12 cellular contexts compared by ENCODE assay signal in the genomic region with DNA sequence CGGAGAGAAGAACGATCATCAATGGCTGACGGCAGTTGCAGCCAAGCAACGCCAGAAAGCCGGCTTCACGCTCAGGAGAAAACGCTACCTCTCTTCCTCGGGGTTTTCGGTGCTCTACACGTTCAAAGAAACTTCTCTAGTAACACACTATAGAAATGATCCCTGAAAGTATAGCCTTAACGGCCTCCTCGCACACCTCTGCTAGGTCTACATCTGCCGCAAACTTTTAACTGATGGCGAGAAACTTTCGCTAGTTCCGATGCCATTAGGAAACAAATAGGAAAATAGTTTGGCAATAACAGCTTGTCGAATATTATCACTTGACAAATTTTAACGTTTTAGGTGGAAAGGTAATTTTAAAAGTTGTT. TPM values are rescaled to one million over a fixed set of nuclear protein-coding genes. Genes with fewer than 3 reads are reported as not detected.
DNase-seq lines count a peak whose midpoint lies in the region; ATAC-seq and TF ChIP-seq lines count a peak whose summit lies in the region.
"Not testable (repeated sequence)": the region's sequence is repeated elsewhere in the genome, so short reads cannot be mapped to it uniquely, and the experiment has no call there.
"Had no signal": no experiment of that assay in that cellular context is flagged by ENCODE, and none has a peak within 500 bp of the region (broad histone marks: within the 10 kb centered on the region; RNA-seq: fewer than 3 reads in every experiment).

No MANE protein-coding gene starts in this region.

- H3K4me3 ChIP-seq in CD4-positive, alpha-beta memory T cell (ENCODE audit: low read length in 2 of 2); IMR-90 (ENCODE audit: insufficient read depth, low read depth, low read length): not testable (repeated sequence)

- H3K27me3 ChIP-seq in CD4-positive, alpha-beta memory T cell (ENCODE audit: insufficient read depth, low read length); IMR-90 (ENCODE audit: control insufficient read depth, insufficient read depth, low read length): not testable (repeated sequence)

- not testable (repeated sequence) for H2BK20ac ChIP-seq in IMR-90 (ENCODE audit: low read depth, low read length)

- not testable (repeated sequence) for ATAC-seq in IMR-90 (ENCODE audit: low read depth)

- POLR2A ChIA-PET in CD4-positive, alpha-beta memory T cell (lab: Charles Lee; ENCODE audit: partially characterized antibody); IMR-90 (lab: Charles Lee; ENCODE audit: unreplicated experiment): not testable (repeated sequence)

- not testable (repeated sequence) for H2AK5ac ChIP-seq in IMR-90 (ENCODE audit: low read depth, low read length)

- TF ChIP-seq RAD21 in IMR-90 (IDR thresholded peaks at IDR 0.05; ENCODE audit: low read length) = not testable (repeated sequence)

- H3K27me3 Mint-ChIP-seq in CD4-positive, alpha-beta memory T cell; activated T-cell treated with anti-CD3 and anti-CD28 coated beads, Interleukin-2, amount 50 U/mL, for 24 hours; nephron (ENCODE audit: low read depth): not testable (repeated sequence)

- intact Hi-C loops in CD4-positive, alpha-beta memory T cell (cut with micrococcal nuclease); IMR-90 (cut with micrococcal nuclease): not testable (repeated sequence)

- no CpG with 5 or more reads among the region's 18 CpGs for WGBS in IMR-90 (ENCODE audit: extremely low coverage in 2 of 2, insufficient read length in 1 of 2), 2 experiments

- not testable (repeated sequence) for H3K9me3 Mint-ChIP-seq in CD4-positive, alpha-beta memory T cell; activated T-cell treated with anti-CD3 and anti-CD28 coated beads, Interleukin-2, amount 50 U/mL, for 24 hours; nephron

- not testable (repeated sequence) for H4K20me1 ChIP-seq in IMR-90 (ENCODE audit: insufficient read depth, low read length)

- not testable (repeated sequence) for H3K36me3 Mint-ChIP-seq in CD4-positive, alpha-beta memory T cell; activated T-cell treated with anti-CD3 and anti-CD28 coated beads, Interleukin-2, amount 50 U/mL, for 24 hours (ENCODE audit: low read depth); nephron (ENCODE audit: low read depth)

- not testable (repeated sequence) for H3K9ac ChIP-seq in IMR-90 (ENCODE audit: low read depth, low read length)

- TF ChIP-seq CTCF in IMR-90 (conservative IDR thresholded peaks at IDR 0.05; ENCODE audit: low read depth, low read length); nephron (IDR thresholded peaks at IDR 0.05; ENCODE audit: unreplicated experiment in 3 of 3): not testable (repeated sequence)

- H4K8ac ChIP-seq in IMR-90 (ENCODE audit: low read depth in 2 of 2, low read length in 2 of 2) = not testable (repeated sequence)

- dilution Hi-C loops in IMR-90 (cut with HindIII; ENCODE audit: low sequenced_read_pairs, unreplicated experiment) = not testable (repeated sequence)

- not testable (repeated sequence) for H4K91ac ChIP-seq in IMR-90 (ENCODE audit: insufficient read depth, low read depth, low read length)

- H3K9me3 ChIP-seq in CD4-positive, alpha-beta memory T cell (ENCODE audit: control insufficient read depth in 1 of 2, low read length in 2 of 2); IMR-90 (ENCODE audit: control insufficient read depth, insufficient read depth, low read length): not testable (repeated sequence)

- H3K4ac ChIP-seq in IMR-90 (ENCODE audit: low read depth, low read length) = not testable (repeated sequence)

- not testable (repeated sequence) for BruUV-seq in IMR-90 (replicated peaks; lab: Mats Ljungman, UMichigan)

- not testable (repeated sequence) for H3K4me1 Mint-ChIP-seq in CD4-positive, alpha-beta memory T cell; activated T-cell treated with anti-CD3 and anti-CD28 coated beads, Interleukin-2, amount 50 U/mL, for 24 hours (ENCODE audit: low read depth); nephron

- not testable (repeated sequence) for H2BK120ac ChIP-seq in IMR-90 (ENCODE audit: low read depth, low read length)

- not testable (repeated sequence) for H3K79me1 ChIP-seq in IMR-90 (ENCODE audit: low read depth in 1 of 2, low read length in 2 of 2)

- CTCF ChIA-PET in CD4-positive, alpha-beta memory T cell (lab: Charles Lee; ENCODE audit: partially characterized antibody); IMR-90 (lab: Yijun Ruan, JAX): not testable (repeated sequence)

- H3K56ac ChIP-seq in IMR-90 (ENCODE audit: extremely low read depth, insufficient read depth, low read length) = not testable (repeated sequence)

- not testable (repeated sequence) for TF ChIP-seq POLR2A in IMR-90 (IDR thresholded peaks at IDR 0.05; ENCODE audit: low read depth, low read length)

- not testable (repeated sequence) for H3K18ac ChIP-seq in IMR-90 (ENCODE audit: low read depth, low read length)

- H2BK5ac ChIP-seq in IMR-90 (ENCODE audit: low read depth, low read length, poor library complexity, severe bottlenecking) = not testable (repeated sequence)

- not testable (repeated sequence) for H3K9me1 ChIP-seq in IMR-90 (ENCODE audit: insufficient read depth, low read length)

- H2BK15ac ChIP-seq in IMR-90 (ENCODE audit: low read depth, low read length) = not testable (repeated sequence)

- H2AFZ ChIP-seq in IMR-90 (replicated peaks; ENCODE audit: low read length, poor library complexity) = not testable (repeated sequence)

- H3K4me2 ChIP-seq in IMR-90 (ENCODE audit: low read depth, low read length) = not testable (repeated sequence)

- in situ Hi-C loops in IMR-90 (cut with MboI; ENCODE audit: low sequenced_read_pairs) = not testable (repeated sequence)

- H4K5ac ChIP-seq in IMR-90 (ENCODE audit: low read depth, low read length) = not testable (repeated sequence)

- not testable (repeated sequence) for H3K23ac ChIP-seq in IMR-90 (ENCODE audit: low read depth, low read length)

- H3K4me3 Mint-ChIP-seq in CD4-positive, alpha-beta memory T cell = peak overlapping the region in 4 of 8 donors; percentile 84 to 94 (median 88)
- H3K4me3 Mint-ChIP-seq in activated T-cell treated with anti-CD3 and anti-CD28 coated beads, Interleukin-2, amount 50 U/mL, for 24 hours; nephron: not testable (repeated sequence)

- not testable (repeated sequence) for H2AK9ac ChIP-seq in IMR-90 (replicated peaks; ENCODE audit: low read depth, low read length, poor library complexity)

- DNase-seq in CD4-positive, alpha-beta memory T cell = peak in 4 of 5 donors; percentile 26 to 27 (median 26)
- peak; percentile 3 for DNase-seq in IMR-90
- DNase-seq in RPMI7951 (ENCODE audit: low read depth) = peak; percentile 25
- DNase-seq in activated T-cell treated with anti-CD3 and anti-CD28 coated beads, Interleukin-2, amount 50 U/mL, for 24 hours = peak; percentile 30
- peak; percentile 6 for DNase-seq in cerebellar cortex (ENCODE audit: low spot score)
- DNase-seq in glomerular visceral epithelial cell (ENCODE audit: extremely low spot score) = peak; percentile 51

- not testable (repeated sequence) for H3K36me3 ChIP-seq in CD4-positive, alpha-beta memory T cell (ENCODE audit: insufficient read depth, low read length); IMR-90 (ENCODE audit: control insufficient read depth, insufficient read depth, low read length)

- peak overlapping the region in 2 of 7 donors; percentile 79 to 95 for H3K27ac Mint-ChIP-seq in CD4-positive, alpha-beta memory T cell
- not testable (repeated sequence) for H3K27ac Mint-ChIP-seq in activated T-cell treated with anti-CD3 and anti-CD28 coated beads, Interleukin-2, amount 50 U/mL, for 24 hours
- H3K27ac Mint-ChIP-seq in nephron = peak overlapping the region in 2 of 3 experiments; percentile 77 to 78

- not testable (repeated sequence) for H3K27ac ChIP-seq in CD4-positive, alpha-beta memory T cell (ENCODE audit: low read depth, low read length); IMR-90 (ENCODE audit: insufficient read depth, low read length)

- H3K14ac ChIP-seq in IMR-90 (replicated peaks; ENCODE audit: low read depth, low read length) = not testable (repeated sequence)

- H3K4me1 ChIP-seq in CD4-positive, alpha-beta memory T cell (ENCODE audit: insufficient read depth, low read length); IMR-90 (ENCODE audit: control insufficient read depth, insufficient read depth, low read length): not testable (repeated sequence)

RNA-seq across cellular contexts. Expression of gene GRAPL, which starts 14.9 kb away (rescaled TPM):
- total RNA-seq in CD4-positive, alpha-beta memory T cell = 10 to 100 TPM; 65.0 to 74.6 TPM
- polyA plus RNA-seq in CD4-positive, alpha-beta memory T cell = 1 to 10 TPM; 1.5 to 3.1 TPM
- not detected in 2 replicates for total RNA-seq in IMR-90 (2012; rRNA removed)
- polyA plus RNA-seq in IMR-90 (2012; rRNA removed) = not detected in 2 replicates
- polyA plus RNA-seq in IMR-90 (2012; cell fraction: cytosol; rRNA removed) = not detected in 2 replicates
- polyA plus RNA-seq in IMR-90 (2012; cell fraction: nucleus; rRNA removed; ENCODE audit: low replicate concordance) = 0.37 and 0.71 TPM in 2 replicates
- not detected in 2 replicates for total RNA-seq in RPMI7951 (2014; rRNA removed; shearing (Covaris generic))
- total RNA-seq: Calu3, chondrocyte, Daoy, HFFc6, vagina had no signal

Comparison
In these comparisons a context has a peak if more than half of its experiments do, and no peak if none do; other contexts are left out.
1. RNA of gene GRAPL, which starts 14.9 kb away (total RNA-seq): 65.0 to 74.6 TPM in CD4-positive, alpha-beta memory T cell; not detected in IMR-90 and not detected in RPMI7951; every median in the first group is over 10 times any median in the second.
2. Peak in every context shown above with its lines, with median percentiles within 50 percentile points of each other: DNase-seq.